1 cellular context compared by ENCODE assay signal in the genomic region with DNA sequence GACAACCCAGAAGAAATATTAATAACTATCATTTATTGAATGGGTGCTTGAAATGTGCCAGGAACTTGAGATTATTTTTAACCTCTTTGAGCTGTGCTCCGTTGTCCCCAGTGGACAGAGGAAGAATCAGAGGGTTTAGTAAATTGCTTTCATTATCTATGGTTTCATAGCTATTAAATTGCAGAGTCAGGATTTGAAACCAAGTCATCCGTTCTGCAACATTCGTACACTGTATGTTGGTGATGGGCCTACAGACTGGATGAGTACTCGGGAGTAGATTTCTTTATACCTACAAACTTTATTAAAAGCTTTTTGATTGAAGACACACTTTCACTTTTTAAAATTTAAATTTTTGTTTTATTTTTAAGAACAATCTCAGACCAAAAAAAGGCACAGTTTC.
TF ChIP-seq lines count a peak whose summit lies in the region.

No MANE protein-coding gene starts in this region.

TF ChIP-seq in GM23338, 12 proteins besides CTCF, POLR2A, EP300 and RAD21 (continued from another document):
- TF ChIP-seq ZNF462 (CRISPR knock-in tag; IDR thresholded peaks at IDR 0.05) (no peak), STAT1 (IDR thresholded peaks at IDR 0.05; ENCODE audit: unreplicated experiment) (no peak), POLR2AphosphoS5 (IDR thresholded peaks at IDR 0.05; ENCODE audit: low read depth) (no peak), NANOG (IDR thresholded peaks at IDR 0.05; ENCODE audit: borderline replicate concordance) (no peak), JUNB (IDR thresholded peaks at IDR 0.05; ENCODE audit: unreplicated experiment) (no peak)
